Comparison of ENCODE assay signal across 7 cellular contexts in the genomic region with DNA sequence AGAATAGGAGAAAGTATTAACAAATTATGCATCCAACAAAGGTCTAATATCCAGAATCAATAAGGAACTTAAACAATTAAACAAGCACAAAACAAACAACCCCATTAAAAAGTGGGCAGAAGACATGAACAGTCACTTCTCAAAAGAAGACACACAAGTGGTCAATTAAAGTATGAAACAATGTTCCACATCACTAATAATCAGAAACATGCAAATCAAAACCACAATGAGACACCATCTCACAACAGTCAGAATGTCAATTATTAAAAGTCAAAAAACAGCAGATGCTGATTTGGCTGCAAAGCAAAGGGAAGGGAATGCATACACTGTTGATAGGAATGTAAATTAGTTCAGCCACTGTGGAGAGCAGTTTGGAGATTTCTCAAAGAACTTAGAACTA.
"Had no signal": no experiment of that assay in that cellular context is flagged by ENCODE, and none has a peak within 500 bp of the region (broad histone marks: within the 10 kb centered on the region; RNA-seq: fewer than 3 reads in every experiment).

No MANE protein-coding gene starts in this region.

- H3K9me3 Mint-ChIP-seq: H9 had no signal

- H3K27me3 Mint-ChIP-seq: IgD-negative memory B cell had no signal

- ATAC-seq: HepG2 had no signal

- H3K4me1 Mint-ChIP-seq: H9, IgD-negative memory B cell had no signal

- DNase-seq: GM23248, GOT3, H9, HCEC 1CT, KBM-7 had no signal

- H3K27ac Mint-ChIP-seq: H9, IgD-negative memory B cell had no signal

- H3K4me3 Mint-ChIP-seq: H9 had no signal

- FAIRE-seq: HepG2 had no signal
